13 cellular contexts compared by ENCODE assay signal in the genomic region with DNA sequence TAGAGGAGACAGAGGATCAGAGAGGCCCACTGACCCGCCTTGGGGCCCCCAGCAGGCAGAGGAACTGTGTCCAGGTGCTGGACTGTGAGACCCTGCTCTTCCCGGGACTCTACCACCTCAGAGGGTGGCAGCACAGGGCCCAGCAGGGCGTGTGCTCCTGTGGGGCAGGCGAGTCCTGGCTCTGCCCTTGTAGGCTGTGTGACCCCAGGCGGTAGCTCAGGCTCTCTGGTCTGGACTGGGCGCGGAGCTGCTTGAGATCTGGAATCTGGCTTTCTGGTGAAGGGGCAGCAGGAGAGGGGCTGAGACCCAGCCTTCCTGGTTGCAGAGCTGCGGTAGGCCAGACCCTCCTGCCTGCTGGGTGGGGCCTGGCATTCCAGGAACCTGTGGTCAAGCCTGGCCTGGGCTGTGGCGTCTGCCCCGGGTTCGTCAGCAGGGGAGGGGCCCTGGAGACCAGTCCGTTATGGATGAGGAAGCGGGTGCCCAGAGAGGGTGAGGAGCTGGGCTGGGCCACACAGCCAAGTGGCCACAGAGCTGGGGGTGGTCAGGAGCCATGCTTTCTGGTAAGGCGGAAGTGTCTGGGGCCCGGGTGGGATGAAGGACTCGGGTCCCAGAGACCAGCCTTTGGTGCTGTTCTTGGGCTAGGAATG. TPM values are rescaled to one million over a fixed set of nuclear protein-coding genes. Genes with fewer than 3 reads are reported as not detected.
DNase-seq lines count a peak whose midpoint lies in the region; ATAC-seq and TF ChIP-seq lines count a peak whose summit lies in the region.
"Had no signal": no experiment of that assay in that cellular context is flagged by ENCODE, and none has a peak within 500 bp of the region (broad histone marks: within the 10 kb centered on the region; RNA-seq: fewer than 3 reads in every experiment).

No MANE protein-coding gene starts in this region.

- TF ChIP-seq POLR2A in gastrocnemius medialis (IDR thresholded peaks at IDR 0.05) = no peak

- H3K27ac Mint-ChIP-seq in activated T-helper 17 cell treated with anti-CD3 and anti-CD28 coated beads, Interleukin-2, amount 50 U/mL, for 72 hours = peak overlapping the region; percentile 69
- H3K27ac Mint-ChIP-seq: activated naive CD4-positive, alpha-beta T cell treated with anti-CD3 and anti-CD28 coated beads, Interleukin-2, amount 10 ng/mL, durations not matched to agents 7 days and 5 days had no signal

- H3K27ac ChIP-seq in left ventricle myocardium inferior (replicated peaks) (peak overlapping the region; percentile 96), gastrocnemius medialis (peak overlapping the region; percentile 90 to 100 (median 100))

- no peak for ATAC-seq in activated T-helper 17 cell treated with anti-CD3 and anti-CD28 coated beads, Interleukin-2, amount 50 U/mL, for 72 hours (replicated peaks)
- ATAC-seq in gastrocnemius medialis = no peak
- no peak for ATAC-seq in sciatic nerve
- no peak for ATAC-seq in activated CD4-positive, CD25-positive, alpha-beta regulatory T cell treated with anti-CD3 and anti-CD28 coated beads, Interleukin-2, amount 50 U/mL, for 24 hours

- no peaks in the 10 kb centered on the region for H3K27me3 Mint-ChIP-seq in activated T-helper 17 cell treated with anti-CD3 and anti-CD28 coated beads, Interleukin-2, amount 50 U/mL, for 72 hours
- H3K27me3 Mint-ChIP-seq: naive thymus-derived CD8-positive, alpha-beta T cell had no signal

- H3K9me3 Mint-ChIP-seq in activated T-helper 17 cell treated with anti-CD3 and anti-CD28 coated beads, Interleukin-2, amount 50 U/mL, for 72 hours = no peaks in the 10 kb centered on the region
- H3K9me3 Mint-ChIP-seq: activated naive CD4-positive, alpha-beta T cell treated with anti-CD3 and anti-CD28 coated beads, Interleukin-2, amount 10 ng/mL, durations not matched to agents 7 days and 5 days; naive thymus-derived CD8-positive, alpha-beta T cell had no signal

- DNase-seq in EH (ENCODE audit: low read depth) (peak; percentile 30), left ventricle myocardium inferior (peak; percentile 65), gastrocnemius medialis (no peak), sciatic nerve (ENCODE audit: low spot score) (no peak), NCI-H82 treated with DMSO at 0.1 percent for 48 hours (lab: John Stamatoyannopoulos, UW; ENCODE audit: unreplicated experiment) (no peak), NCI-H446 (lab: John Stamatoyannopoulos, UW) (no peak)
- DNase-seq: activated naive CD4-positive, alpha-beta T cell treated with anti-CD3 and anti-CD28 coated beads, Interleukin-2, amount 10 ng/mL, durations not matched to agents 7 days and 5 days; DMS153; IMR-90; naive thymus-derived CD8-positive, alpha-beta T cell; NCI-H526 had no signal

- TF ChIP-seq CTCF in left ventricle myocardium inferior (IDR thresholded peaks at IDR 0.05; ENCODE audit: borderline replicate concordance) (no peak), gastrocnemius medialis (IDR thresholded peaks at IDR 0.05 in 4 of 5, conservative IDR thresholded peaks at IDR 0.05 in 1 of 5) (no peak)

- intact Hi-C loops in left ventricle myocardium inferior (cut with micrococcal nuclease) = no loop called here
- intact Hi-C loops in gastrocnemius medialis (cut with DNase I; ENCODE audit: low total_unique reads) = no loop called here
- intact Hi-C loops in sciatic nerve (cut with DNase I) = loop anchor here (5.0 kb wide), 1 partner anchor 200 kb away; no protein-coding TSS in a partner anchor

- H3K4me1 ChIP-seq in left ventricle myocardium inferior = peaks cover 93% of the 10 kb centered on the region
- H3K4me1 ChIP-seq in gastrocnemius medialis = peaks cover 89 to 96% of the 10 kb centered on the region in 2 donors

- peaks cover 5% of the 10 kb centered on the region for H3K4me1 Mint-ChIP-seq in activated T-helper 17 cell treated with anti-CD3 and anti-CD28 coated beads, Interleukin-2, amount 50 U/mL, for 72 hours
- H3K4me1 Mint-ChIP-seq: activated naive CD4-positive, alpha-beta T cell treated with anti-CD3 and anti-CD28 coated beads, Interleukin-2, amount 10 ng/mL, durations not matched to agents 7 days and 5 days had no signal

- no peaks in the 10 kb centered on the region for H3K36me3 ChIP-seq in left ventricle myocardium inferior
- no peaks in the 10 kb centered on the region for H3K36me3 ChIP-seq in gastrocnemius medialis

- no peaks in the 10 kb centered on the region for H3K36me3 Mint-ChIP-seq in activated T-helper 17 cell treated with anti-CD3 and anti-CD28 coated beads, Interleukin-2, amount 50 U/mL, for 72 hours (ENCODE audit: low read depth)
- H3K36me3 Mint-ChIP-seq: activated naive CD4-positive, alpha-beta T cell treated with anti-CD3 and anti-CD28 coated beads, Interleukin-2, amount 10 ng/mL, durations not matched to agents 7 days and 5 days; naive thymus-derived CD8-positive, alpha-beta T cell had no signal

- in situ Hi-C loops in gastrocnemius medialis (cut with MboI; ENCODE audit: low sequenced_read_pairs in 4 of 4) = loop anchor here in 1 of 4 donors (5.0 kb wide), 1 partner anchor 65 kb away; no protein-coding TSS in a partner anchor

- H3K9me3 ChIP-seq in left ventricle myocardium inferior (replicated peaks) = no peaks in the 10 kb centered on the region
- no peaks in the 10 kb centered on the region for H3K9me3 ChIP-seq in gastrocnemius medialis

- no peaks in the 10 kb centered on the region for H3K27me3 ChIP-seq in left ventricle myocardium inferior (ENCODE audit: low read depth)
- no peaks in the 10 kb centered on the region for H3K27me3 ChIP-seq in gastrocnemius medialis

- H3K4me3 ChIP-seq in left ventricle myocardium inferior (no peak overlapping the region), gastrocnemius medialis (peak overlapping the region in 2 of 4 donors; percentile 7 to 46)

- H3K4me3 Mint-ChIP-seq in activated T-helper 17 cell treated with anti-CD3 and anti-CD28 coated beads, Interleukin-2, amount 50 U/mL, for 72 hours = no peak overlapping the region
- H3K4me3 Mint-ChIP-seq: activated naive CD4-positive, alpha-beta T cell treated with anti-CD3 and anti-CD28 coated beads, Interleukin-2, amount 10 ng/mL, durations not matched to agents 7 days and 5 days had no signal

RNA-seq across cellular contexts. Expression of a gene that starts 46.5 kb away (rescaled TPM):
- total RNA-seq in activated T-helper 17 cell treated with anti-CD3 and anti-CD28 coated beads, Interleukin-2, amount 50 U/mL, for 72 hours = 10 to 100 TPM in 1 of 2 donors, 1 to 10 TPM in 1; 4.2 to 41.6 TPM
- 57.1 TPM for total RNA-seq in left ventricle myocardium inferior
- 100 to 1,000 TPM in 3 of 4 donors, 10 to 100 TPM in 1; 70.8 to 224 (median 160) TPM for total RNA-seq in gastrocnemius medialis
- total RNA-seq in sciatic nerve = 78.1 TPM

Comparison
In these comparisons a context has a peak if more than half of its experiments do, and no peak if none do; other contexts are left out.
1. DNase-seq: peak in EH (single experiment) and left ventricle myocardium inferior (single experiment); none in gastrocnemius medialis (0 of 2), sciatic nerve (single experiment), NCI-H82 treated with DMSO at 0.1 percent for 48 hours (single experiment) and NCI-H446 (0 of 2).